In genomic region chr7:128854396-128854795, GRCh38 we compare ENCODE assay signal across 31 cellular contexts. TPM values are rescaled to one million over a fixed set of nuclear protein-coding genes. Genes with fewer than 3 reads are reported as not detected.
"Had no signal": no experiment of that assay in that cellular context is flagged by ENCODE, and none has a peak within 500 bp of the region (broad histone marks: within the 10 kb centered on the region; RNA-seq: fewer than 3 reads in every experiment).

No MANE protein-coding gene starts in this region.

- H3K4me3 ChIP-seq: adrenal gland, body of pancreas, cardiac muscle cell, coronary artery, dorsolateral prefrontal cortex, heart left ventricle had no signal

- H3K4me1 ChIP-seq: adrenal gland, body of pancreas had no signal

- FAIRE-seq: frontal cortex had no signal

- ATAC-seq: activated CD4-positive, alpha-beta T cell treated with anti-CD3 and anti-CD28 coated beads for 36 hours; activated CD8-positive, alpha-beta memory T cell treated with anti-CD3 and anti-CD28 coated beads, Interleukin-2, amount 10 ng/mL, durations not matched to agents 7 days and 5 days; activated CD8-positive, alpha-beta T cell treated with anti-CD3 and anti-CD28 coated beads, Interleukin-2, amount 10 ng/mL, durations not matched to agents 7 days and 5 days; activated naive CD8-positive, alpha-beta T cell treated with anti-CD3 and anti-CD28 coated beads, Interleukin-2, amount 50 U/mL, for 24 hours; body of pancreas; heart left ventricle had no signal

- H3K9me3 ChIP-seq: adrenal gland, body of pancreas, heart left ventricle had no signal

- DNase-seq: activated CD4-positive, alpha-beta memory T cell treated with anti-CD3 and anti-CD28 coated beads for 36 hours; activated CD4-positive, alpha-beta T cell treated with anti-CD3 and anti-CD28 coated beads for 36 hours; activated CD4-positive, alpha-beta T cell treated with anti-CD3 and anti-CD28 coated beads, Interleukin-2, amount 10 ng/mL, durations not matched to agents 24 days and 14 days; activated CD4-positive, CD25-positive, alpha-beta regulatory T cell; activated CD4-positive, CD25-positive, alpha-beta regulatory T cell treated with anti-CD3 and anti-CD28 coated beads, Interleukin-2, amount 50 U/mL, for 72 hours; activated CD8-positive, alpha-beta memory T cell treated with anti-CD3 and anti-CD28 coated beads, Interleukin-2, amount 10 ng/mL, durations not matched to agents 7 days and 5 days; activated CD8-positive, alpha-beta memory T cell treated with anti-CD3 and anti-CD28 coated beads, Interleukin-2, amount 50 U/mL, for 4 hours; activated CD8-positive, alpha-beta T cell treated with anti-CD3 and anti-CD28 coated beads, Interleukin-2, amount 10 ng/mL, durations not matched to agents 7 days and 5 days; activated effector memory CD4-positive, alpha-beta T cell treated with anti-CD3 and anti-CD28 coated beads, Interleukin-2, amount 50 U/mL, for 16 hours; activated naive CD4-positive, alpha-beta T cell treated with anti-CD3 and anti-CD28 coated beads for 36 hours; activated naive CD8-positive, alpha-beta T cell treated with anti-CD3 and anti-CD28 coated beads for 36 hours; activated naive CD8-positive, alpha-beta T cell treated with anti-CD3 and anti-CD28 coated beads, Interleukin-2, amount 50 U/mL, for 24 hours; activated T-cell treated with anti-CD3 and anti-CD28 coated beads, Interleukin-2, amount 50 U/mL, for 1 hour; activated T-cell treated with anti-CD3 and anti-CD28 coated beads, Interleukin-2, amount 50 U/mL, for 48 hours; adrenal gland; amygdala; aorta; body of pancreas; central memory CD4-positive, alpha-beta T cell; dorsolateral prefrontal cortex; effector memory CD4-positive, alpha-beta T cell; endodermal cell; foreskin fibroblast; glutamatergic neuron; T-helper 2 cell had no signal

- H3K27me3 ChIP-seq: adrenal gland, body of pancreas, cardiac muscle cell, dorsolateral prefrontal cortex, heart left ventricle had no signal

- H3K27ac ChIP-seq: adrenal gland, body of pancreas, coronary artery, dorsolateral prefrontal cortex, heart left ventricle had no signal

- H3K36me3 ChIP-seq: adrenal gland had no signal

RNA-seq across cellular contexts. Expression of gene FLNC, which starts 24.2 kb away (rescaled TPM):
- total RNA-seq: activated CD8-positive, alpha-beta memory T cell treated with anti-CD3 and anti-CD28 coated beads, Interleukin-2, amount 10 ng/mL, durations not matched to agents 7 days and 5 days; activated CD8-positive, alpha-beta T cell treated with anti-CD3 and anti-CD28 coated beads, Interleukin-2, amount 10 ng/mL, durations not matched to agents 7 days and 5 days; activated T-helper 2 cell treated with anti-CD3 and anti-CD28 coated beads, Interferon-gamma antibody, Interleukin-2, Interleukin-4, amounts not matched to agents 10 μg/mL and 5 μg/mL and 100 μg/mL, durations not matched to agents 14 hours and 24 hours and 36 hours had no signal

RNA-seq across cellular contexts. Expression of gene KCP, which starts 56.1 kb away (rescaled TPM):
- total RNA-seq: activated CD4-positive, alpha-beta T cell treated with anti-CD3 and anti-CD28 coated beads for 36 hours; activated naive CD4-positive, alpha-beta T cell treated with anti-CD3 and anti-CD28 coated beads for 36 hours; activated T-helper 1 cell treated with anti-CD3 and anti-CD28 coated beads, Interleukin-12 subunit alpha, Interleukin-12 subunit beta, Interleukin-2, Interleukin-4 antibody, amounts not matched to agents 30 ng/mL and 10 ng/mL and 1 ng/mL, durations not matched to agents 14 hours and 24 hours and 36 hours; activated T-helper 2 cell treated with anti-CD3 and anti-CD28 coated beads, Interferon-gamma antibody, Interleukin-2, Interleukin-4, amounts not matched to agents 10 μg/mL and 5 μg/mL and 100 μg/mL, durations not matched to agents 14 hours and 24 hours and 36 hours had no signal
